In genomic region chr10:5040781-5041470, GRCh38 we compare ENCODE assay signal across 1 cellular context.
TF ChIP-seq lines count a peak whose summit lies in the region.

No MANE protein-coding gene starts in this region.

TF ChIP-seq in HepG2, 621 proteins besides CTCF, POLR2A, EP300 and RAD21 (continued from another document):
- peak; percentile 59; the same call in 1 of the 2 replicates for TF ChIP-seq HOMEZ (CRISPR knock-in tag; IDR thresholded peaks at IDR 0.05; ENCODE audit: low read depth)
- TF ChIP-seq E2F2 (CRISPR knock-in tag; IDR thresholded peaks at IDR 0.05; ENCODE audit: borderline replicate concordance), result no peak
- 0 out of 2 replicates have a peak, but pooled peaks have one; percentile 16 for TF ChIP-seq HMG20A (CRISPR knock-in tag; IDR thresholded peaks at IDR 0.05; ENCODE audit: borderline replicate concordance)
- no peak for TF ChIP-seq SIX1 (CRISPR knock-in tag; IDR thresholded peaks at IDR 0.05; ENCODE audit: borderline replicate concordance)
- no peak for TF ChIP-seq ATF7 (IDR thresholded peaks at IDR 0.05)
- TF ChIP-seq ATF7 (CRISPR knock-in tag; IDR thresholded peaks at IDR 0.05), result 0 out of 2 replicates have a peak, but pooled peaks have one; percentile 28
- TF ChIP-seq ZFYVE20 (CRISPR knock-in tag; IDR thresholded peaks at IDR 0.05; ENCODE audit: borderline replicate concordance, low read depth), result no peak
- TF ChIP-seq ZHX2 (IDR thresholded peaks at IDR 0.05; ENCODE audit: low read depth), result no peak
- no peak for TF ChIP-seq ZHX2 (CRISPR knock-in tag; IDR thresholded peaks at IDR 0.05; ENCODE audit: borderline replicate concordance)
- TF ChIP-seq FOSL2 (CRISPR knock-in tag; IDR thresholded peaks at IDR 0.05), result peak; percentile 80
- no peak for TF ChIP-seq SOX13 (IDR thresholded peaks at IDR 0.05)
- TF ChIP-seq SOX13 (CRISPR knock-in tag; conservative IDR thresholded peaks at IDR 0.05 in 1 of 2, IDR thresholded peaks at IDR 0.05 in 1 of 2), result peak in 1 of 2 experiments; percentile 38; a peak in 1 of 4 replicates
- peak; percentile 35; the same call in 1 of the 2 replicates for TF ChIP-seq ARID5B (CRISPR knock-in tag; IDR thresholded peaks at IDR 0.05)
